In the genomic region with DNA sequence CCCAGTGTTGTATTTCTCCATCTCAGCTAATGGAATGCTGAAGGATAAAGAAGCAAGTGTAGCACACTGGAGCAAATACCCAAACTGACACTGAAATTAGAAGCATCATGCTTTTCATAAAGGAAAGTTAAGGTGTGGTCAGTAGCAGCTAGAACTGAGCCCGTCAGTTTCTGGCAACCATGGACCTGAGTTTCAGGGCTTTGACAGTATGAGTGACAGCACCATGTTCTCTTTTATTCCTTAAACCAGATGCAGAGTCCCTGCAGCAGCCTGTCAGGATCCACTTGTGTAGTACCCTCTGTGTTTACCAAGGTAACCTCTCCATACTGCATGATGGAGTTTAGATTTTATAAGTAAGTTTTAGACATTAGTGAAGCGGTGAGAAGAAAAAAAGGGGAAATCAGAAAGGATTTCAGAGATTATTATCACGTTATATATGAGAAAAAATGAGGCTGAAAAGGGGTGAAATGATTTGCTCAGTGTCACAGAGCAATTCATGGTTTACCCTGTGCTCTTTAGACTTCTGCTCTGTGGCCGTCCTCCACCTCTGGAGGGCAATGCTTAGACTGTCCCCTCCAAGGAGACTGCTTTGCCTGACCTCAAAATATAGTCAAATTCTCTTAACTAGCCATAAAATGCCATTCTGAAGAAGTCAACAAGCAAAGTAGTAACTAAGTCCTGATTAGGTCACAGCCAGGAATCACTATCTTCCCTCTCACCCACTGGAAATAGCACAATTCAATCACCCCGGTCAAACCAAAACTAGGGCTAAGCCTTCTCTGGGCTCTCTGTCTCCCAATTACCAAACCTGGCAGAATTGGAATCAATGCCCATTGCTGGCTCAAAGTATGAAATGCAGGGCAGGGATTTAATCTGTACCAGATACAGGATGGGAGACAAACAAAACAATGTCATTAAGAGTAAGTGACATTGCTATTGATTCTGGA, we compare ENCODE assay signal across 1 cellular context.
A peak's percentile ranks its signal among the peaks of the same experiment; 100 is the strongest.
TF ChIP-seq lines count a peak whose summit lies in the region.

No MANE protein-coding gene starts in this region.

TF ChIP-seq in GM12878, 131 proteins besides CTCF, POLR2A, EP300 and RAD21:
- TF ChIP-seq SMAD1 (IDR thresholded peaks at IDR 0.05; ENCODE audit: low read depth, partially characterized antibody) (no peak), CHD1 (IDR thresholded peaks at IDR 0.05; ENCODE audit: low read depth, low read length) (no peak), RCOR1 (conservative IDR thresholded peaks at IDR 0.05; ENCODE audit: low read depth, low read length) (no peak), PKNOX1 (IDR thresholded peaks at IDR 0.05) (peak; percentile 77), ZBTB33 (IDR thresholded peaks at IDR 0.05) (no peak), BACH1 (IDR thresholded peaks at IDR 0.05; ENCODE audit: borderline replicate concordance) (no peak), POU2F2 (IDR thresholded peaks at IDR 0.05; ENCODE audit: borderline replicate concordance, low read depth, low read length) (no peak), TAF1 (IDR thresholded peaks at IDR 0.05; ENCODE audit: borderline replicate concordance, low read depth, low read length) (no peak), BHLHE40 (IDR thresholded peaks at IDR 0.05; ENCODE audit: borderline replicate concordance in 1 of 2, low read depth in 2 of 2, low read length in 1 of 2) (no peak)
- TF ChIP-seq, protein P1, sequence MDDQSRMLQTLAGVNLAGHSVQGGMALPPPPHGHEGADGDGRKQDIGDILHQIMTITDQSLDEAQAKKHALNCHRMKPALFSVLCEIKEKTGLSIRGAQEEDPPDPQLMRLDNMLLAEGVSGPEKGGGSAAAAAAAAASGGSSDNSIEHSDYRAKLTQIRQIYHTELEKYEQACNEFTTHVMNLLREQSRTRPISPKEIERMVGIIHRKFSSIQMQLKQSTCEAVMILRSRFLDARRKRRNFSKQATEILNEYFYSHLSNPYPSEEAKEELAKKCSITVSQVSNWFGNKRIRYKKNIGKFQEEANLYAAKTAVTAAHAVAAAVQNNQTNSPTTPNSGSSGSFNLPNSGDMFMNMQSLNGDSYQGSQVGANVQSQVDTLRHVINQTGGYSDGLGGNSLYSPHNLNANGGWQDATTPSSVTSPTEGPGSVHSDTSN (IDR thresholded peaks at IDR 0.05; ENCODE audit: insufficient replicate concordance, low read depth, low read length), result peak; percentile 52
